In genomic region chr3:186247821-186248814, GRCh38 we compare ENCODE assay signal across 15 cellular contexts.
A peak's percentile ranks its signal among the peaks of the same experiment; 100 is the strongest.
DNase-seq lines count a peak whose midpoint lies in the region; ATAC-seq, FAIRE-seq and TF ChIP-seq lines count a peak whose summit lies in the region.
"Had no signal": no experiment of that assay in that cellular context is flagged by ENCODE, and none has a peak within 500 bp of the region (broad histone marks: within the 10 kb centered on the region; RNA-seq: fewer than 3 reads in every experiment).

No MANE protein-coding gene starts in this region.

- FAIRE-seq in bronchial epithelial cell (lab: Jason Lieb, UNC), result peak; percentile 43
- FAIRE-seq: endometrium, islet of Langerhans had no signal

- POLR2A ChIA-PET in HEK293 (lab: Yijun Ruan, JAX), result no interaction called here

- H3K27ac ChIP-seq in HEK293 (ENCODE audit: extremely low read depth, low read depth, low read length), result no peak overlapping the region
- H3K27ac ChIP-seq: ovary had no signal

- H3K36me3 ChIP-seq in HEK293 (ENCODE audit: control insufficient read depth in 2 of 2, insufficient read depth in 1 of 2, low read length in 2 of 2), result no peaks in the 10 kb centered on the region
- H3K36me3 ChIP-seq in bronchial epithelial cell (ENCODE audit: control insufficient read depth, insufficient read depth, low read length), result no peaks in the 10 kb centered on the region
- H3K36me3 ChIP-seq: ovary had no signal

- H3K4me1 ChIP-seq in HEK293 (ENCODE audit: control insufficient read depth, insufficient read depth, low read length), result no peaks in the 10 kb centered on the region

- no peak overlapping the region for H3K4me3 ChIP-seq in HEK293 (ENCODE audit: low read depth, low read length)
- no peak overlapping the region for H3K4me3 ChIP-seq in bronchial epithelial cell (ENCODE audit: low read depth, low read length)
- H3K4me3 ChIP-seq: ovary, smooth muscle cell had no signal

- peak; percentile 10 for DNase-seq in CD1c-positive myeloid dendritic cell (ENCODE audit: extremely low spot score)
- peak; percentile 29 for DNase-seq in bronchial epithelial cell (ENCODE audit: low read depth)
- peak; percentile 43 for DNase-seq in medulla oblongata (ENCODE audit: extremely low spot score)
- no peak for DNase-seq in SHP77 treated with DMSO at 0.1 percent for 48 hours (lab: John Stamatoyannopoulos, UW)
- DNase-seq: DND-41, HFFc6, NCI-H146, NCI-H2227 treated with DMSO at 0.1 percent for 48 hours, ovary had no signal

- no peaks in the 10 kb centered on the region for H3K27me3 ChIP-seq in bronchial epithelial cell (ENCODE audit: control insufficient read depth, insufficient read depth, low read length)
- H3K27me3 ChIP-seq: ovary had no signal

- CTCF ChIA-PET in HEK293 (lab: Yijun Ruan, JAX), result interaction anchor here (0.9 to 2.8 kb wide), 3 partner anchors 8 to 362 kb away, joined by 3 to 16 read pairs (median 5); no protein-coding TSS in a partner anchor

- ATAC-seq in GM18511 (IDR thresholded peaks at IDR 0.05; ENCODE audit: unreplicated experiment) (no peak), GM19455 (IDR thresholded peaks at IDR 0.05; ENCODE audit: unreplicated experiment) (no peak)

- TF ChIP-seq CTCF in HEK293 (tag by site-specific recombination; IDR thresholded peaks at IDR 0.05), result no peak
- TF ChIP-seq CTCF in bronchial epithelial cell (IDR thresholded peaks at IDR 0.05; ENCODE audit: insufficient read depth, low read length, severe bottlenecking), result no peak

- no peaks in the 10 kb centered on the region for H3K9me3 ChIP-seq in HEK293 (ENCODE audit: control insufficient read depth, insufficient read depth, low read depth, low read length)
- H3K9me3 ChIP-seq: ovary had no signal

TF ChIP-seq in HEK293, 187 proteins besides CTCF, POLR2A, EP300 and RAD21:
- no peak for TF ChIP-seq ZNF148 (tag by site-specific recombination; IDR thresholded peaks at IDR 0.05; ENCODE audit: borderline replicate concordance)
- TF ChIP-seq ZNF366 (tag by site-specific recombination; conservative IDR thresholded peaks at IDR 0.05), result 0 out of 2 replicates have a peak, but pooled peaks have one; percentile 25
- no peak for TF ChIP-seq ZNF155 (tag by site-specific recombination; IDR thresholded peaks at IDR 0.05)
